Comparison of ENCODE assay signal across 23 cellular contexts in genomic region chr7:142637240-142637639, GRCh38.
DNase-seq lines count a peak whose midpoint lies in the region; ATAC-seq lines count a peak whose summit lies in the region.
"Had no signal": no experiment of that assay in that cellular context is flagged by ENCODE, and none has a peak within 500 bp of the region (broad histone marks: within the 10 kb centered on the region; RNA-seq: fewer than 3 reads in every experiment).

No MANE protein-coding gene starts in this region.

- ATAC-seq in activated T-helper 17 cell treated with anti-CD3 and anti-CD28 coated beads, Interleukin-2, amount 50 U/mL, for 72 hours (replicated peaks): peak; percentile 57
- peak; percentile 61 to 67 for ATAC-seq in naive thymus-derived CD8-positive, alpha-beta T cell
- no peak for ATAC-seq in GM18498 (IDR thresholded peaks at IDR 0.05; ENCODE audit: unreplicated experiment)
- ATAC-seq: HCT116, heart left ventricle, left colon had no signal

- no peaks in the 10 kb centered on the region for H3K27me3 Mint-ChIP-seq in activated T-cell treated with anti-CD3 and anti-CD28 coated beads, Interleukin-2, amount 50 U/mL, for 24 hours
- H3K27me3 Mint-ChIP-seq in CD8-positive, alpha-beta memory T cell: peaks cover 0 to 2% of the 10 kb centered on the region in 2 donors
- no peaks in the 10 kb centered on the region for H3K27me3 Mint-ChIP-seq in activated T-helper 17 cell treated with anti-CD3 and anti-CD28 coated beads, Interleukin-2, amount 50 U/mL, for 72 hours
- H3K27me3 Mint-ChIP-seq in naive thymus-derived CD8-positive, alpha-beta T cell: peaks cover 0 to 1% (median 0%) of the 10 kb centered on the region in 5 donors

- H3K36me3 ChIP-seq in CD8-positive, alpha-beta memory T cell (ENCODE audit: insufficient read depth, low read length): no peaks in the 10 kb centered on the region
- H3K36me3 ChIP-seq: heart left ventricle, suprapubic skin had no signal

- CTCF ChIA-PET in CD8-positive, alpha-beta memory T cell (lab: Charles Lee): interaction anchor here (1.0 to 1.6 kb wide), 3 partner anchors 146 to 578 kb away, joined by 4 to 7 read pairs (median 6); no protein-coding TSS in a partner anchor

- peak overlapping the region; percentile 85 for H3K4me3 Mint-ChIP-seq in activated T-cell treated with anti-CD3 and anti-CD28 coated beads, Interleukin-2, amount 50 U/mL, for 24 hours
- H3K4me3 Mint-ChIP-seq in CD8-positive, alpha-beta memory T cell: peak overlapping the region; percentile 74 to 91 (median 83)
- H3K4me3 Mint-ChIP-seq in activated T-helper 17 cell treated with anti-CD3 and anti-CD28 coated beads, Interleukin-2, amount 50 U/mL, for 72 hours: peak overlapping the region; percentile 85
- peak overlapping the region; percentile 79 to 95 (median 90) for H3K4me3 Mint-ChIP-seq in naive thymus-derived CD8-positive, alpha-beta T cell
- H3K4me3 Mint-ChIP-seq: memory B cell had no signal

- H3K27me3 ChIP-seq in CD8-positive, alpha-beta memory T cell (ENCODE audit: insufficient read depth, low read length, poor library complexity, severe bottlenecking): no peaks in the 10 kb centered on the region

- H3K27ac ChIP-seq in CD8-positive, alpha-beta memory T cell (ENCODE audit: low read depth, low read length): peak overlapping the region; percentile 25
- H3K27ac ChIP-seq: heart left ventricle, PC-9, suprapubic skin had no signal

- H3K9me3 Mint-ChIP-seq in activated T-cell treated with anti-CD3 and anti-CD28 coated beads, Interleukin-2, amount 50 U/mL, for 24 hours: no peaks in the 10 kb centered on the region
- no peaks in the 10 kb centered on the region for H3K9me3 Mint-ChIP-seq in CD8-positive, alpha-beta memory T cell
- no peaks in the 10 kb centered on the region for H3K9me3 Mint-ChIP-seq in activated T-helper 17 cell treated with anti-CD3 and anti-CD28 coated beads, Interleukin-2, amount 50 U/mL, for 72 hours
- no peaks in the 10 kb centered on the region for H3K9me3 Mint-ChIP-seq in naive thymus-derived CD8-positive, alpha-beta T cell
- H3K9me3 Mint-ChIP-seq: effector memory CD8-positive, alpha-beta T cell; memory B cell had no signal

- POLR2A ChIA-PET in CD8-positive, alpha-beta memory T cell (lab: Charles Lee): interaction anchor here (0.9 to 1.4 kb wide), 4 partner anchors 149 to 161 kb away, joined by 3 to 9 read pairs (median 6); no protein-coding TSS in a partner anchor
- POLR2A ChIA-PET in naive thymus-derived CD8-positive, alpha-beta T cell (lab: Charles Lee): interaction anchor here (0.8 to 3.5 kb wide), 10 partner anchors 13 to 174 kb away, joined by 3 to 53 read pairs (median 8); no protein-coding TSS in a partner anchor

- H3K36me3 Mint-ChIP-seq in activated T-cell treated with anti-CD3 and anti-CD28 coated beads, Interleukin-2, amount 50 U/mL, for 24 hours (ENCODE audit: low read depth): peaks cover 2% of the 10 kb centered on the region
- no peaks in the 10 kb centered on the region for H3K36me3 Mint-ChIP-seq in CD8-positive, alpha-beta memory T cell
- no peaks in the 10 kb centered on the region for H3K36me3 Mint-ChIP-seq in activated T-helper 17 cell treated with anti-CD3 and anti-CD28 coated beads, Interleukin-2, amount 50 U/mL, for 72 hours (ENCODE audit: low read depth)
- no peaks in the 10 kb centered on the region for H3K36me3 Mint-ChIP-seq in naive thymus-derived CD8-positive, alpha-beta T cell

- no peaks in the 10 kb centered on the region for H3K4me1 ChIP-seq in CD8-positive, alpha-beta memory T cell (ENCODE audit: insufficient read depth, low read length)
- H3K4me1 ChIP-seq: heart left ventricle, suprapubic skin had no signal

- peaks cover 18% of the 10 kb centered on the region for H3K4me1 Mint-ChIP-seq in activated T-cell treated with anti-CD3 and anti-CD28 coated beads, Interleukin-2, amount 50 U/mL, for 24 hours (ENCODE audit: low read depth)
- H3K4me1 Mint-ChIP-seq in CD8-positive, alpha-beta memory T cell: peaks cover 2 to 19% (median 13%) of the 10 kb centered on the region in 3 donors
- H3K4me1 Mint-ChIP-seq in activated T-helper 17 cell treated with anti-CD3 and anti-CD28 coated beads, Interleukin-2, amount 50 U/mL, for 72 hours: no peaks in the 10 kb centered on the region
- H3K4me1 Mint-ChIP-seq in naive thymus-derived CD8-positive, alpha-beta T cell: peaks cover 6 to 17% (median 14%) of the 10 kb centered on the region in 4 donors

- peak overlapping the region; percentile 99 for H3K27ac Mint-ChIP-seq in activated T-cell treated with anti-CD3 and anti-CD28 coated beads, Interleukin-2, amount 50 U/mL, for 24 hours
- H3K27ac Mint-ChIP-seq in CD8-positive, alpha-beta memory T cell: peak overlapping the region in 7 of 8 donors; percentile 79 to 96 (median 93)
- H3K27ac Mint-ChIP-seq in activated T-helper 17 cell treated with anti-CD3 and anti-CD28 coated beads, Interleukin-2, amount 50 U/mL, for 72 hours: peak overlapping the region; percentile 95
- H3K27ac Mint-ChIP-seq in naive thymus-derived CD8-positive, alpha-beta T cell: peak overlapping the region; percentile 97 to 100 (median 99)
- H3K27ac Mint-ChIP-seq: effector memory CD8-positive, alpha-beta T cell; memory B cell had no signal

- peak overlapping the region; percentile 60 for H3K4me3 ChIP-seq in CD8-positive, alpha-beta memory T cell (ENCODE audit: low read length)
- H3K4me3 ChIP-seq: heart left ventricle, PC-9, suprapubic skin had no signal

- no peaks in the 10 kb centered on the region for H3K9me3 ChIP-seq in CD8-positive, alpha-beta memory T cell (ENCODE audit: low read length)
- H3K9me3 ChIP-seq: suprapubic skin had no signal

- no peak for DNase-seq in activated T-cell treated with anti-CD3 and anti-CD28 coated beads, Interleukin-2, amount 50 U/mL, for 24 hours
- no peak for DNase-seq in activated T-cell treated with anti-CD3 and anti-CD28 coated beads, Interleukin-2, amount 50 U/mL, for 48 hours
- peak in 1 of 5 donors; percentile 52 for DNase-seq in CD8-positive, alpha-beta memory T cell
- peak in 6 of 10 donors; percentile 10 to 58 (median 34) for DNase-seq in naive thymus-derived CD8-positive, alpha-beta T cell
- DNase-seq in T1000 (lab: John Stamatoyannopoulos, UW) (no peak), RPMI8226 (no peak)
- DNase-seq: C1 segment of cervical spinal cord; effector memory CD8-positive, alpha-beta T cell; foreskin fibroblast; heart left ventricle; left colon; NCI-H1048; NCI-H187; NCI-H2171 treated with DMSO at 0.1 percent for 48 hours; NCI-H524; PC-9; SIG-M5; SW 1271 had no signal

Comparison
In these comparisons a context has a peak if more than half of its experiments do, and no peak if none do; other contexts are left out.
1. DNase-seq: peak in naive thymus-derived CD8-positive, alpha-beta T cell (6 of 10); none in activated T-cell treated with anti-CD3 and anti-CD28 coated beads, Interleukin-2, amount 50 U/mL, for 24 hours (single experiment), activated T-cell treated with anti-CD3 and anti-CD28 coated beads, Interleukin-2, amount 50 U/mL, for 48 hours (0 of 2), T1000 (single experiment) and RPMI8226 (single experiment).
2. Peak in every context shown above with its lines, with median percentiles within 50 percentile points of each other: H3K27ac Mint-ChIP-seq and H3K4me3 Mint-ChIP-seq.